In the genomic region with DNA sequence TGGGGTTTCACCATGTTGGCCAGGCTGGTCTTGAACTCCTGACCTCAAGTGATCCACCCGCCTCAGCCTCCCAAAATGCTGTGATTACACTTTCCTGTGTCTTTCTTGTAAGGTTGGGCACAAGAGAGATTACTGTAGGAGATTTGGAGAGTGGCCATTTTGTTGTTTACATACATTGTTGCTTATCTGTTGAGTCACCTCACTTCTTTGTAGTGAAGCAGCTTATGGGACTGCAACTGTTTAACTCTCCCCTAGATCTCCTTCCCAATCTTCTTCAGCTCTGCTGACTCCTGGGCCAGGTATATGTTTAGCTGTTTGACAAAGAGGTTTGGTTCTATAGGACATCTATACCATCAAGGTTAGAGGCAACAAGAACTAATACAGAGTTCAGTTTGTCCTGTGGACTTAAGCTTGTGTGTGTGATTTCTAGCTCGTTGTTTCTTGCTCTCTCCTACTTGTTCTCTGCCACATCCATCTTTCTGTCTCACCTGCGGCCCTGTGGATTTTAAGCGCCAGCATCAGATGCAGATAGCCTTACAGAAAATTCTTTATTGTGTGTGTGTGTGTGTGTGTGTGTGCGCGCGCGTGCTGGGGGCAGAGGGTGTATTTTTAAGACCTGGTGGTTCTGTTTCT, we compare ENCODE assay signal across 8 cellular contexts.
DNase-seq lines count a peak whose midpoint lies in the region; ATAC-seq, FAIRE-seq and TF ChIP-seq lines count a peak whose summit lies in the region.

No MANE protein-coding gene starts in this region.

- H3K4me3 ChIP-seq in SK-N-SH (ENCODE audit: low read depth in 2 of 2, low read length in 1 of 2) (no peak overlapping the region), H1 (ENCODE audit: extremely low read depth in 1 of 4, insufficient read depth in 2 of 4, low read depth in 3 of 4, low read length in 4 of 4) (no peak overlapping the region), colonic mucosa (no peak overlapping the region)

- H3K4me2 ChIP-seq in SK-N-SH (no peak overlapping the region; the same call in 1 of the 2 replicates), H1 (ENCODE audit: insufficient read depth in 1 of 2, low read depth in 2 of 2, low read length in 2 of 2) (no peak overlapping the region)

- no peak overlapping the region for H3K18ac ChIP-seq in H1 (ENCODE audit: extremely low read depth, low read length)

- peaks cover 4% of the 10 kb centered on the region for H3K79me1 ChIP-seq in H1 (ENCODE audit: low read depth, low read length)

- H4K20me1 ChIP-seq in SK-N-SH (ENCODE audit: insufficient read depth) (peaks cover 23% of the 10 kb centered on the region), H1 (replicated peaks in 1 of 2; ENCODE audit: control insufficient read depth in 1 of 2, insufficient read depth in 2 of 2, low read length in 2 of 2) (no peaks in the 10 kb centered on the region)

- no peak overlapping the region for H3K4ac ChIP-seq in H1 (replicated peaks; ENCODE audit: insufficient read length, low read depth, low read length)

- intact Hi-C loops in colonic mucosa (cut with DNase I) = no loop called here

- DNase-seq in SK-N-SH = no peak
- DNase-seq in NCI-H69 (lab: John Stamatoyannopoulos, UW) = peak; percentile 21
- no peak for DNase-seq in H1 (ENCODE audit: low read depth in 1 of 2, low spot score in 2 of 2)
- peak; percentile 42 for DNase-seq in renal cortical epithelial cell (ENCODE audit: low read depth)
- DNase-seq in colonic mucosa = no peak

- H2BK5ac ChIP-seq in H1 (ENCODE audit: low read depth, low read length) = no peak overlapping the region

- TF ChIP-seq CTCF in SK-N-SH (IDR thresholded peaks at IDR 0.05) (no peak), H1 (IDR thresholded peaks at IDR 0.05; ENCODE audit: control extremely low read depth in 1 of 3, insufficient read depth in 1 of 3, low read depth in 1 of 3, low read length in 3 of 3) (no peak), colonic mucosa (IDR thresholded peaks at IDR 0.05) (no peak)

- H3K23ac ChIP-seq in H1 (ENCODE audit: insufficient read length) = no peak overlapping the region

- no peak overlapping the region for H2BK15ac ChIP-seq in H1 (ENCODE audit: low read length)

- POLR2A ChIA-PET in SK-N-SH (lab: Yijun Ruan, JAX) (no interaction called here), H1 (lab: Charles Lee; ENCODE audit: partially characterized antibody) (interaction anchor here (0.6 to 1.1 kb wide), 2 partner anchors 14 to 49 kb away, joined by 3 to 4 read pairs; no protein-coding TSS in a partner anchor)

- no peaks in the 10 kb centered on the region for H3K27me3 ChIP-seq in SK-N-SH (ENCODE audit: insufficient read depth)
- no peaks in the 10 kb centered on the region for H3K27me3 ChIP-seq in H1 (replicated peaks in 1 of 4; ENCODE audit: control insufficient read depth in 3 of 4, extremely low read depth in 1 of 4, insufficient read depth in 3 of 4, low read length in 3 of 4)
- no peaks in the 10 kb centered on the region for H3K27me3 ChIP-seq in colonic mucosa

- TF ChIP-seq RAD21 in SK-N-SH (IDR thresholded peaks at IDR 0.05; ENCODE audit: low read length) = no peak
- no peak for TF ChIP-seq RAD21 in H1 (IDR thresholded peaks at IDR 0.05 in 1 of 2, conservative IDR thresholded peaks at IDR 0.05 in 1 of 2; ENCODE audit: low read depth in 2 of 2, low read length in 2 of 2)

- WGBS in SK-N-SH (ENCODE audit: low lambda C conversion rate) = 75% methylated on average over 8 of the region's 8 CpGs
- WGBS in H1 (ENCODE audit: extremely low coverage in 1 of 2, insufficient coverage in 1 of 2, insufficient read length in 1 of 2, insufficient replicate concordance in 2 of 2, low coverage in 1 of 2, low lambda C conversion rate in 2 of 2, missing lambda C conversion rate in 1 of 2), 2 experiments = 89% methylated on average over 8 of the region's 8 CpGs; no CpG with 5 or more reads in 1 of the 2 experiments

- no peaks in the 10 kb centered on the region for H3K23me2 ChIP-seq in H1 (ENCODE audit: low read depth, low read length)

- no peak overlapping the region for H2BK20ac ChIP-seq in H1 (ENCODE audit: low read length)

- no peaks in the 10 kb centered on the region for H3K9me2 ChIP-seq in SK-N-SH

- H3K79me2 ChIP-seq in SK-N-SH (ENCODE audit: insufficient read depth) (peaks cover 95% of the 10 kb centered on the region), H1 (ENCODE audit: control insufficient read depth in 1 of 2, insufficient read depth in 2 of 2, low read length in 2 of 2) (peaks cover 0 to 64% of the 10 kb centered on the region in 2 experiments; a peak in 2 of 4 replicates)

- no peak overlapping the region for H3K56ac ChIP-seq in H1 (replicated peaks; ENCODE audit: insufficient read length, low read depth, low read length)

- ATAC-seq in SK-N-SH treated with all-trans-retinoic acid at 6 μM for 48 hours (peak; percentile 57), GM18498 (IDR thresholded peaks at IDR 0.05; ENCODE audit: unreplicated experiment) (no peak), GM18868 (IDR thresholded peaks at IDR 0.05; ENCODE audit: unreplicated experiment) (no peak)

- H3K27ac ChIP-seq in SK-N-SH (ENCODE audit: low read depth in 2 of 2, low read length in 1 of 2) (no peak overlapping the region), H1 (ENCODE audit: low read depth, low read length) (0 out of 2 replicates have a peak overlapping the region, but pooled peaks have one; percentile 47), colonic mucosa (no peak overlapping the region)

- H3K14ac ChIP-seq in H1 (ENCODE audit: insufficient read length) = no peak overlapping the region

- H4K91ac ChIP-seq in H1 (replicated peaks; ENCODE audit: insufficient read length, low read length) = no peak overlapping the region

- peaks cover 0 to 4% of the 10 kb centered on the region in 2 experiments; a peak in 1 of 4 replicates for H3K4me1 ChIP-seq in SK-N-SH (ENCODE audit: control insufficient read depth in 1 of 2, insufficient read depth in 2 of 2, low read depth in 1 of 2, low read length in 1 of 2)
- no peaks in the 10 kb centered on the region; a peak in 1 of 7 replicates for H3K4me1 ChIP-seq in H1 (replicated peaks in 1 of 4; ENCODE audit: control insufficient read depth in 3 of 4, insufficient read depth in 4 of 4, low read length in 3 of 4)
- H3K4me1 ChIP-seq in colonic mucosa = peaks cover 4% of the 10 kb centered on the region

- H3K9me3 ChIP-seq in SK-N-SH = no peaks in the 10 kb centered on the region
- H3K9me3 ChIP-seq in H1 (ENCODE audit: insufficient read depth in 2 of 2, low read depth in 1 of 2, low read length in 1 of 2) = no peaks in the 10 kb centered on the region
- no peaks in the 10 kb centered on the region for H3K9me3 ChIP-seq in colonic mucosa

- no peak overlapping the region for H2BK120ac ChIP-seq in H1 (replicated peaks; ENCODE audit: low read depth, low read length)

- TF ChIP-seq POLR2A in H1 (IDR thresholded peaks at IDR 0.05; ENCODE audit: control extremely low read depth in 1 of 2, low read depth in 2 of 2, low read length in 2 of 2) = no peak

- TF ChIP-seq EP300 in SK-N-SH (IDR thresholded peaks at IDR 0.05; ENCODE audit: borderline replicate concordance in 1 of 2, low read depth in 1 of 2, low read length in 1 of 2) (no peak), H1 (IDR thresholded peaks at IDR 0.05; ENCODE audit: borderline replicate concordance in 1 of 2, low read depth in 2 of 2, low read length in 2 of 2) (no peak)

- H4K5ac ChIP-seq in H1 (ENCODE audit: insufficient read length, low read depth, low read length) = no peak overlapping the region

- no peak overlapping the region for H3K9ac ChIP-seq in SK-N-SH
- no peak overlapping the region for H3K9ac ChIP-seq in H1 (replicated peaks in 1 of 4; ENCODE audit: extremely low read depth in 1 of 4, low read depth in 3 of 4, low read length in 3 of 4)
- H3K9ac ChIP-seq in colonic mucosa (ENCODE audit: low read depth in 2 of 2, low read length in 2 of 2) = no peak overlapping the region

- H2AFZ ChIP-seq in SK-N-SH (ENCODE audit: low read depth) = no peak overlapping the region
- no peak overlapping the region for H2AFZ ChIP-seq in H1 (ENCODE audit: low read length)

- no peak overlapping the region for H2AK5ac ChIP-seq in H1 (ENCODE audit: low read depth, low read length)

- peaks cover 0 to 5% of the 10 kb centered on the region in 2 experiments for H3K36me3 ChIP-seq in SK-N-SH (replicated peaks in 1 of 2; ENCODE audit: control insufficient read depth in 1 of 2, insufficient read depth in 2 of 2, low read length in 1 of 2)
- no peaks in the 10 kb centered on the region for H3K36me3 ChIP-seq in H1 (ENCODE audit: control insufficient read depth in 2 of 4, insufficient read depth in 4 of 4, low read length in 3 of 4)
- no peaks in the 10 kb centered on the region for H3K36me3 ChIP-seq in colonic mucosa

- peaks cover 13% of the 10 kb centered on the region for H3F3A ChIP-seq in SK-N-SH (replicated peaks; ENCODE audit: insufficient read depth)

- no peak for FAIRE-seq in H1 (lab: Jason Lieb, UNC)

- H4K8ac ChIP-seq in H1 (ENCODE audit: extremely low read depth, insufficient read depth, low read length) = no peak overlapping the region

- H2BK12ac ChIP-seq in H1 (ENCODE audit: low read depth, low read length) = no peak overlapping the region

- CTCF ChIA-PET in SK-N-SH (lab: Yijun Ruan, JAX) (interaction anchor here (1.1 to 4.7 kb wide), 5 partner anchors 13 to 458 kb away, joined by 3 to 24 read pairs (median 4); a partner anchor contains a TSS), H1 (lab: Charles Lee; ENCODE audit: partially characterized antibody) (interaction anchor here (0.7 to 5.3 kb wide), 6 partner anchors 9 to 81 kb away, joined by 3 to 25 read pairs (median 3); a partner anchor contains a TSS)

TF ChIP-seq in SK-N-SH treated with all-trans-retinoic acid at 6 μM for 48 hours, 23 proteins besides CTCF, POLR2A, EP300 and RAD21 (continues in another document):
- TF ChIP-seq ZFP30 (CRISPR knock-in tag; IDR thresholded peaks at IDR 0.05) (no peak), PPARA (CRISPR knock-in tag; IDR thresholded peaks at IDR 0.05; ENCODE audit: borderline replicate concordance) (no peak), ZNF70 (CRISPR knock-in tag; IDR thresholded peaks at IDR 0.05) (no peak), GLIS3 (CRISPR knock-in tag; IDR thresholded peaks at IDR 0.05) (no peak), SNAI2 (CRISPR knock-in tag; IDR thresholded peaks at IDR 0.05) (no peak), ESRRG (CRISPR knock-in tag; IDR thresholded peaks at IDR 0.05) (no peak)

TF ChIP-seq in SK-N-SH, 30 proteins besides CTCF, POLR2A, EP300 and RAD21 (continues in another document):
- TF ChIP-seq, protein P1, sequence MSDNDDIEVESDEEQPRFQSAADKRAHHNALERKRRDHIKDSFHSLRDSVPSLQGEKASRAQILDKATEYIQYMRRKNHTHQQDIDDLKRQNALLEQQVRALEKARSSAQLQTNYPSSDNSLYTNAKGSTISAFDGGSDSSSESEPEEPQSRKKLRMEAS (IDR thresholded peaks at IDR 0.05; ENCODE audit: low read depth) = no peak
- TF ChIP-seq NFIC (IDR thresholded peaks at IDR 0.05; ENCODE audit: borderline replicate concordance) (no peak), TAF1 (IDR thresholded peaks at IDR 0.05; ENCODE audit: borderline replicate concordance, low read depth, low read length) (no peak)

TF ChIP-seq in H1, 55 proteins besides CTCF, POLR2A, EP300 and RAD21 (continues in another document):
- TF ChIP-seq GTF2F1 (IDR thresholded peaks at IDR 0.05; ENCODE audit: borderline replicate concordance, low read depth, low read length) (no peak), CEBPB (IDR thresholded peaks at IDR 0.05; ENCODE audit: low read depth, low read length) (no peak)

Comparison
In these comparisons a context has a peak if more than half of its experiments do, and no peak if none do; other contexts are left out.
1. DNase-seq: peak in NCI-H69 (single experiment) and renal cortical epithelial cell (single experiment); none in SK-N-SH (single experiment), H1 (0 of 2) and colonic mucosa (single experiment).